In the genomic region with DNA sequence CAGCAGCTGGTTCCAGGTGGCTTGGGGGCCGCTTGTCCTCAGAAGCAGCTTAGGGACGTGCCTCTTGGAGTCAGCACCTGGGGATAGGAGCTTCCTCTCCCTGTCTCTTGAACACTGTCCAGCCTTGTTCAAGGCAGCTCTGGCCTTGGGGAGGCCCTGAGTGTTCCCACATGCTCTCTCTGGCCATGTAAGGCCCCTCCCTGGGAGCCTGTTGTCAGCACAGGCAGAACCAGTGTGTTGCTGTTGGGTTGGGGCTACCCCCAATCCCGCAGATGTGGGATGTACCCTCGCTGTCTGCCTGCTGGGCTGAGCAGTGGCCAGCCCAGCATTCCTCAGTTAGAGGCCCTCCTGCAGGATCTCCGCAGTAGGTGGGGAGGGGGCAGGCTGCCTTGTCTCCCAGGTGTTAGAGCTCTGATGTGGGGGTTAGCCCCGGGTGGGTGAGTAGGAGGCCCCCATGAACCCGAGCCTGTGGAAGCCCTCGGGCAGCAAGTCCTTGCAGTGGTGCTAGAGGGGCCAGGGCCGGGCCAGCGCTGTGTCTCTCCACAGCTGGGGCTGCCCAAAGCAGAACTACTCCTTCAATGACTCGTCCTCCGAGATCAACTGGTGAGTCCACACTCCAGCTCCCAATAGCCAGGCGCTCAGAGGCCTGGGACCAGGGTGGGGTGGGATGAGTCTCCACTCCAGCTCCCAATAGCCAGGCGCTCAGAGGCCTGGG, we compare ENCODE assay signal across 9 cellular contexts. TPM values are rescaled to one million over a fixed set of nuclear protein-coding genes. Genes with fewer than 3 reads are reported as not detected.
"Had no signal": no experiment of that assay in that cellular context is flagged by ENCODE, and none has a peak within 500 bp of the region (broad histone marks: within the 10 kb centered on the region; RNA-seq: fewer than 3 reads in every experiment).

No MANE protein-coding gene starts in this region.

- DNase-seq: IMR-90, KBM-7, KG1 had no signal

- H3K4me3 ChIP-seq: K562 had no signal

- H3K27ac ChIP-seq: HL-60 had no signal

- ATAC-seq: HepG2, K562 had no signal

RNA-seq across cellular contexts. Expression of gene KCNT1, which starts 51.6 kb away (rescaled TPM):
- total RNA-seq: HepG2, HT-29, HT1080, IMR-90 had no signal
- polyA plus RNA-seq: HepG2, IgD-negative memory B cell, IMR-90, K562 had no signal

RNA-seq across cellular contexts. Expression of gene SOHLH1, which starts 54.3 kb away (rescaled TPM):
- total RNA-seq: HT-29, HT1080, IMR-90 had no signal
- polyA plus RNA-seq: IgD-negative memory B cell, IMR-90 had no signal
